In the genomic region with DNA sequence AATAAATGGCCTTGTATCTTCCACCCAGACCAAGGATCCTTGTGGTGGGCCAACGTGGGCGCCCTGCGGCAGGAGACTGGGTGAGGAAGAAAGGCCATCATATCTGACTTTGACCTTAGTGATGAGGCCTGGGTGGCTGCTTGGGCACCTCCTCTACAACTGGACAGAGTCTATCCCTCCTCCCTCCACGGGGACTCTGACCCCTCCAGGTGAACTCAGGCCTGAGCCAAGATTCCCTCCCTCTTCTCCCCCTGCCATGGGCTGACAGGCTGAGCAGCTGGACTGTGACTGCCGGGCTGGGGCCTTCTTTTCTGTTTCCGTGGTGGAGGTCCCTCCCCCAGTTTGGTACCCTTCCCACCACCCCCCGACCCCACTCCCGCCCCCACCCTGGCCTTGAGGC, we compare ENCODE assay signal across 9 cellular contexts. TPM values are rescaled to one million over a fixed set of nuclear protein-coding genes. Genes with fewer than 3 reads are reported as not detected.
DNase-seq lines count a peak whose midpoint lies in the region; ATAC-seq, FAIRE-seq and TF ChIP-seq lines count a peak whose summit lies in the region.
"Had no signal": no experiment of that assay in that cellular context is flagged by ENCODE, and none has a peak within 500 bp of the region (broad histone marks: within the 10 kb centered on the region; RNA-seq: fewer than 3 reads in every experiment).

No MANE protein-coding gene starts in this region.

- H3K4me3 ChIP-seq in IMR-90 (ENCODE audit: insufficient read depth, low read depth, low read length) (no peak overlapping the region), endodermal cell (ENCODE audit: low read length) (no peak overlapping the region), small intestine (ENCODE audit: low read depth in 1 of 2, low read length in 2 of 2) (no peak overlapping the region)

- H2BK15ac ChIP-seq in IMR-90 (ENCODE audit: low read depth, low read length) = no peak overlapping the region

- H2BK5ac ChIP-seq in IMR-90 (ENCODE audit: low read depth, low read length, poor library complexity, severe bottlenecking) = no peak overlapping the region

- no peaks in the 10 kb centered on the region for H4K20me1 ChIP-seq in IMR-90 (ENCODE audit: insufficient read depth, low read length)

- no peak overlapping the region for H2AK9ac ChIP-seq in IMR-90 (replicated peaks; ENCODE audit: low read depth, low read length, poor library complexity)

- H3K9me1 ChIP-seq in IMR-90 (ENCODE audit: insufficient read depth, low read length) = peaks cover 25% of the 10 kb centered on the region

- no peak overlapping the region for H2BK20ac ChIP-seq in IMR-90 (ENCODE audit: low read depth, low read length)

- peaks cover 10% of the 10 kb centered on the region for H3K4me1 Mint-ChIP-seq in endodermal cell
- H3K4me1 Mint-ChIP-seq in Calu3 (ENCODE audit: low read depth, unreplicated experiment) = no peaks in the 10 kb centered on the region

- peaks cover 17% of the 10 kb centered on the region for H3K4me1 ChIP-seq in IMR-90 (ENCODE audit: control insufficient read depth, insufficient read depth, low read length)
- H3K4me1 ChIP-seq in endodermal cell (ENCODE audit: control insufficient read depth, insufficient read depth, low read length) = no peaks in the 10 kb centered on the region
- H3K4me1 ChIP-seq in small intestine (ENCODE audit: control insufficient read depth in 2 of 2, insufficient read depth in 1 of 2, low read depth in 1 of 2, low read length in 1 of 2) = no peaks in the 10 kb centered on the region

- peak overlapping the region; percentile 10; the same call in 1 of the 2 replicates for H3K14ac ChIP-seq in IMR-90 (replicated peaks; ENCODE audit: low read depth, low read length)

- no peak overlapping the region for H4K5ac ChIP-seq in IMR-90 (ENCODE audit: low read depth, low read length)

- H3K4me3 Mint-ChIP-seq in endodermal cell (no peak overlapping the region), Calu3 (ENCODE audit: low read depth, unreplicated experiment) (no peak overlapping the region)

- H3K27ac ChIP-seq in IMR-90 (ENCODE audit: insufficient read depth, low read length) = peak overlapping the region; percentile 32; the same call in 1 of the 2 replicates
- no peak overlapping the region for H3K27ac ChIP-seq in endodermal cell (ENCODE audit: low read depth, low read length)
- peak overlapping the region; percentile 42 to 43 for H3K27ac ChIP-seq in small intestine (ENCODE audit: low read depth in 1 of 2, low read length in 1 of 2)

- no peak for TF ChIP-seq RAD21 in IMR-90 (IDR thresholded peaks at IDR 0.05; ENCODE audit: low read length)

- CTCF ChIA-PET in IMR-90 (lab: Yijun Ruan, JAX) (interaction anchor here (0.9 kb wide), 1 partner anchor 9 kb away, joined by 6 read pairs; no protein-coding TSS in a partner anchor), Calu3 (lab: Charles Lee) (interaction anchor here (0.6 kb wide), 1 partner anchor 85 kb away, joined by 5 read pairs; no protein-coding TSS in a partner anchor)

- no peak for TF ChIP-seq CTCF in IMR-90 (conservative IDR thresholded peaks at IDR 0.05; ENCODE audit: low read depth, low read length)
- TF ChIP-seq CTCF in endodermal cell (conservative IDR thresholded peaks at IDR 0.05) = no peak
- no peak for TF ChIP-seq CTCF in Calu3 (IDR thresholded peaks at IDR 0.05; ENCODE audit: unreplicated experiment)

- 0 out of 2 replicates have a peak overlapping the region, but pooled peaks have one; percentile 2 for H2AK5ac ChIP-seq in IMR-90 (ENCODE audit: low read depth, low read length)

- H3K9me3 ChIP-seq in IMR-90 (ENCODE audit: control insufficient read depth, insufficient read depth, low read length) (no peaks in the 10 kb centered on the region), endodermal cell (ENCODE audit: control insufficient read depth, low read length) (no peaks in the 10 kb centered on the region), small intestine (ENCODE audit: control insufficient read depth, low read depth) (no peaks in the 10 kb centered on the region)

- peak overlapping the region; percentile 1; the same call in 1 of the 2 replicates for H3K4ac ChIP-seq in IMR-90 (ENCODE audit: low read depth, low read length)

- no peak overlapping the region; a peak in 1 of 4 replicates for H4K8ac ChIP-seq in IMR-90 (ENCODE audit: low read depth in 2 of 2, low read length in 2 of 2)

- H2AFZ ChIP-seq in IMR-90 (replicated peaks; ENCODE audit: low read length, poor library complexity) = no peak overlapping the region

- no peaks in the 10 kb centered on the region for H3K27me3 ChIP-seq in IMR-90 (ENCODE audit: control insufficient read depth, insufficient read depth, low read length)
- no peaks in the 10 kb centered on the region for H3K27me3 ChIP-seq in endodermal cell (ENCODE audit: control insufficient read depth, insufficient read depth, low read length, poor library complexity, severe bottlenecking)
- H3K27me3 ChIP-seq in small intestine (ENCODE audit: control insufficient read depth in 2 of 2, insufficient read depth in 2 of 2, low read length in 2 of 2) = no peaks in the 10 kb centered on the region

- POLR2A ChIA-PET in IMR-90 (lab: Charles Lee; ENCODE audit: unreplicated experiment) = no interaction called here

- H3K27ac Mint-ChIP-seq in endodermal cell (peak overlapping the region; percentile 44), Calu3 (ENCODE audit: unreplicated experiment) (no peak overlapping the region)

- dilution Hi-C loops in IMR-90 (cut with HindIII; ENCODE audit: low sequenced_read_pairs, unreplicated experiment) = no loop called here

- H3K9ac ChIP-seq in IMR-90 (ENCODE audit: low read depth, low read length) (no peak overlapping the region), endodermal cell (ENCODE audit: extremely low read depth, low read length, poor library complexity, severe bottlenecking) (no peak overlapping the region)

- no peak for FAIRE-seq in small intestine (lab: Jason Lieb, UNC)
- FAIRE-seq: bronchial epithelial cell had no signal

- ATAC-seq in IMR-90 (ENCODE audit: low read depth) = no peak

- H2BK120ac ChIP-seq in IMR-90 (ENCODE audit: low read depth, low read length) = no peak overlapping the region

- H3K27me3 Mint-ChIP-seq in endodermal cell (ENCODE audit: insufficient read depth) (no peaks in the 10 kb centered on the region), Calu3 (ENCODE audit: unreplicated experiment) (no peaks in the 10 kb centered on the region)

- peaks cover 23% of the 10 kb centered on the region for H3K36me3 ChIP-seq in IMR-90 (ENCODE audit: control insufficient read depth, insufficient read depth, low read length)
- peaks cover 36% of the 10 kb centered on the region for H3K36me3 ChIP-seq in endodermal cell (ENCODE audit: control insufficient read depth, insufficient read depth, low read length)
- peaks cover 2% of the 10 kb centered on the region in 2 donors for H3K36me3 ChIP-seq in small intestine (ENCODE audit: control insufficient read depth in 2 of 2, insufficient read depth in 2 of 2, low read length in 2 of 2)

- no peak overlapping the region for H3K56ac ChIP-seq in IMR-90 (ENCODE audit: extremely low read depth, insufficient read depth, low read length)

- WGBS in IMR-90 (ENCODE audit: extremely low coverage in 2 of 2, insufficient read length in 1 of 2), 2 experiments = no CpG with 5 or more reads among the region's 8 CpGs
- 95 to 100% methylated on average over 1 to 7 of the region's 8 CpGs for WGBS in endodermal cell (ENCODE audit: insufficient coverage in 1 of 2, insufficient read length in 1 of 2), 2 experiments
- 52 to 63% (median 54%) methylated on average over 8 of the region's 8 CpGs for WGBS in small intestine, 3 donors

- intact Hi-C loops in IMR-90 (cut with micrococcal nuclease) = no loop called here
- intact Hi-C loops in Calu3 (cut with micrococcal nuclease; ENCODE audit: unreplicated experiment) = no loop called here

- H3K36me3 Mint-ChIP-seq in endodermal cell (ENCODE audit: low read depth) (peaks cover 28% of the 10 kb centered on the region), Calu3 (ENCODE audit: insufficient read depth, unreplicated experiment) (peaks cover 22% of the 10 kb centered on the region)

- peaks cover 18 to 66% of the 10 kb centered on the region in 2 experiments; a peak in 3 of 4 replicates for H3K79me1 ChIP-seq in IMR-90 (ENCODE audit: low read depth in 1 of 2, low read length in 2 of 2)

- no peak overlapping the region for H3K4me2 ChIP-seq in IMR-90 (ENCODE audit: low read depth, low read length)

- H3K23ac ChIP-seq in IMR-90 (ENCODE audit: low read depth, low read length) = no peak overlapping the region

- DNase-seq in IMR-90 (no peak), endodermal cell (peak; percentile 46), small intestine (peak; percentile 76), Calu3 (no peak), kidney glomerular epithelial cell (lab: John Stamatoyannopoulos, UW) (no peak), NCI-H82 (lab: John Stamatoyannopoulos, UW) (no peak)
- DNase-seq: COR-L47, mesenchymal stem cell had no signal

- H4K91ac ChIP-seq in IMR-90 (ENCODE audit: insufficient read depth, low read depth, low read length) = peak overlapping the region; percentile 41; the same call in 1 of the 2 replicates

- no peaks in the 10 kb centered on the region for H3K9me3 Mint-ChIP-seq in endodermal cell
- H3K9me3 Mint-ChIP-seq in Calu3 (ENCODE audit: low read depth, unreplicated experiment) = no peaks in the 10 kb centered on the region

- H3K18ac ChIP-seq in IMR-90 (ENCODE audit: low read depth, low read length) = no peak overlapping the region

- no peak for TF ChIP-seq POLR2A in IMR-90 (IDR thresholded peaks at IDR 0.05; ENCODE audit: low read depth, low read length)

- BruUV-seq in IMR-90 (replicated peaks; lab: Mats Ljungman, UMichigan) (no TSS peak), Calu3 (replicated peaks; lab: Mats Ljungman, UMichigan) (no TSS peak)

- in situ Hi-C loops in IMR-90 (cut with MboI; ENCODE audit: low sequenced_read_pairs) = no loop called here

RNA-seq across cellular contexts. Expression of a gene that starts 1.4 kb away (rescaled TPM):
- total RNA-seq in IMR-90 (2012; rRNA removed) (2.2 and 3.3 TPM in 2 replicates), endodermal cell (10 to 100 TPM; 15.2 to 18.0 TPM), Calu3 (2022) (0.66 TPM in 1 of 2 replicates, not detected in the other)
- polyA plus RNA-seq in IMR-90 (2012; rRNA removed) (8.4 and 10.0 TPM in 2 replicates), small intestine (1 to 10 TPM; 1.1 to 6.5 (median 3.2) TPM)
- polyA plus RNA-seq in IMR-90 (2012; cell fraction: cytosol; rRNA removed) = 4.2 and 8.4 TPM in 2 replicates
- 18.1 and 18.9 TPM in 2 replicates for polyA plus RNA-seq in IMR-90 (2012; cell fraction: nucleus; rRNA removed; ENCODE audit: low replicate concordance)
- polyA plus RNA-seq in endodermal cell (2013, experiment 1 of 2) = 6.4 TPM
- 4.7 TPM for polyA plus RNA-seq in endodermal cell (2013, experiment 2 of 2)

RNA-seq across cellular contexts. Expression of a gene that starts 28.0 kb away (rescaled TPM):
- total RNA-seq in IMR-90 (2012; rRNA removed) (26.4 and 30.8 TPM in 2 replicates), endodermal cell (10 to 100 TPM; 18.0 to 19.8 TPM), Calu3 (2022) (14.6 and 14.7 TPM in 2 replicates)
- polyA plus RNA-seq in IMR-90 (2012; rRNA removed) (23.2 and 25.4 TPM in 2 replicates), small intestine (10 to 100 TPM in 1 of 3 donors, 1 to 10 TPM in 2; 2.9 to 13.8 (median 4.6) TPM)
- polyA plus RNA-seq in IMR-90 (2012; cell fraction: cytosol; rRNA removed) = 17.5 and 30.4 TPM in 2 replicates
- polyA plus RNA-seq in IMR-90 (2012; cell fraction: nucleus; rRNA removed; ENCODE audit: low replicate concordance) = 9.8 and 10.4 TPM in 2 replicates
- polyA plus RNA-seq in endodermal cell (2013, experiment 1 of 2) = 14.3 TPM
- 13.4 TPM for polyA plus RNA-seq in endodermal cell (2013, experiment 2 of 2)

RNA-seq across cellular contexts. Expression of a gene that starts 28.1 kb away (rescaled TPM):
- 52.5 and 59.1 TPM in 2 replicates for total RNA-seq in IMR-90 (2012; rRNA removed)
- 53.0 and 57.0 TPM in 2 replicates for polyA plus RNA-seq in IMR-90 (2012; rRNA removed)
- polyA plus RNA-seq in IMR-90 (2012; cell fraction: cytosol; rRNA removed) = 30.5 and 31.3 TPM in 2 replicates
- 48.5 and 87.0 TPM in 2 replicates for polyA plus RNA-seq in IMR-90 (2012; cell fraction: nucleus; rRNA removed; ENCODE audit: low replicate concordance)
- total RNA-seq in endodermal cell = 10 to 100 TPM; 89.8 to 94.8 TPM
- polyA plus RNA-seq in endodermal cell (2013, experiment 1 of 2) = 59.2 TPM
- 49.7 TPM for polyA plus RNA-seq in endodermal cell (2013, experiment 2 of 2)
- polyA plus RNA-seq in small intestine = 10 to 100 TPM in 1 of 3 donors, 1 to 10 TPM in 2; 4.9 to 14.9 (median 4.9) TPM
- 34.3 and 49.6 TPM in 2 replicates for total RNA-seq in Calu3 (2022)

RNA-seq across cellular contexts. Expression of a gene that starts 37.5 kb away (rescaled TPM):
- total RNA-seq in IMR-90 (2012; rRNA removed) (42.8 and 45.8 TPM in 2 replicates), endodermal cell (10 to 100 TPM; 54.6 to 58.7 TPM), Calu3 (2022) (28.7 and 29.9 TPM in 2 replicates)
- polyA plus RNA-seq in IMR-90 (2012; rRNA removed) (60.9 and 71.7 TPM in 2 replicates), small intestine (10 to 100 TPM in 1 of 3 donors, 1 to 10 TPM in 2; 4.1 to 28.4 (median 5.6) TPM)
- 41.2 and 75.7 TPM in 2 replicates for polyA plus RNA-seq in IMR-90 (2012; cell fraction: cytosol; rRNA removed)
- 27.5 and 49.9 TPM in 2 replicates for polyA plus RNA-seq in IMR-90 (2012; cell fraction: nucleus; rRNA removed; ENCODE audit: low replicate concordance)
- 32.7 TPM for polyA plus RNA-seq in endodermal cell (2013, experiment 1 of 2)
- polyA plus RNA-seq in endodermal cell (2013, experiment 2 of 2) = 34.9 TPM

RNA-seq across cellular contexts. Expression of a gene that starts 37.7 kb away (rescaled TPM):
- total RNA-seq in IMR-90 (2012; rRNA removed) (5.8 and 6.8 TPM in 2 replicates), endodermal cell (10 to 100 TPM; 13.6 to 25.3 TPM), Calu3 (2022) (3.7 and 4.1 TPM in 2 replicates)
- polyA plus RNA-seq in IMR-90 (2012; rRNA removed) (8.8 and 9.5 TPM in 2 replicates), small intestine (1 to 10 TPM; 4.1 to 5.6 (median 4.9) TPM)
- polyA plus RNA-seq in IMR-90 (2012; cell fraction: cytosol; rRNA removed) = 6.3 and 7.8 TPM in 2 replicates
- polyA plus RNA-seq in IMR-90 (2012; cell fraction: nucleus; rRNA removed; ENCODE audit: low replicate concordance) = 23.1 and 33.9 TPM in 2 replicates
- 18.8 TPM for polyA plus RNA-seq in endodermal cell (2013, experiment 1 of 2)
- polyA plus RNA-seq in endodermal cell (2013, experiment 2 of 2) = 16.8 TPM

Comparison
In these comparisons a context has a peak if more than half of its experiments do, and no peak if none do; other contexts are left out.
1. DNase-seq: peak in endodermal cell (single experiment) and small intestine (single experiment); none in IMR-90 (single experiment), Calu3 (single experiment), kidney glomerular epithelial cell (single experiment) and NCI-H82 (single experiment).